ENCODE assay signal across 8 cellular contexts in genomic region chr2:132415256-132416079, GRCh38. TPM values are rescaled to one million over a fixed set of nuclear protein-coding genes. Genes with fewer than 3 reads are reported as not detected.
DNase-seq lines count a peak whose midpoint lies in the region; ATAC-seq lines count a peak whose summit lies in the region.
"Had no signal": no experiment of that assay in that cellular context is flagged by ENCODE, and none has a peak within 500 bp of the region (broad histone marks: within the 10 kb centered on the region; RNA-seq: fewer than 3 reads in every experiment).

No MANE protein-coding gene starts in this region.

- peak overlapping the region; percentile 91 for H3K27ac ChIP-seq in SJSA1
- H3K27ac ChIP-seq in right cardiac atrium (ENCODE audit: low read length) = no peak overlapping the region

- 25% methylated on average over 22 of the region's 22 CpGs for WGBS in right cardiac atrium

- peaks cover 28% of the 10 kb centered on the region for H3K4me1 ChIP-seq in SJSA1 (replicated peaks)
- peaks cover 2% of the 10 kb centered on the region for H3K4me1 ChIP-seq in right cardiac atrium (ENCODE audit: control insufficient read depth, insufficient read depth, low read length)

- intact Hi-C loops in right cardiac atrium (cut with DNase I) = no loop called here

- H3K4me3 ChIP-seq in SJSA1 = peak overlapping the region; percentile 50
- peak overlapping the region; percentile 43 for H3K4me3 ChIP-seq in right cardiac atrium (ENCODE audit: low read length)

- ATAC-seq in right cardiac atrium (peak in 1 of 2 donors; percentile 22), GM21360 (IDR thresholded peaks at IDR 0.05; ENCODE audit: unreplicated experiment) (no peak)
- ATAC-seq in activated CD4-positive, CD25-positive, alpha-beta regulatory T cell treated with anti-CD3 and anti-CD28 coated beads, Interleukin-2, amount 50 U/mL, for 24 hours = no peak

- H3K36me3 ChIP-seq in SJSA1 = no peaks in the 10 kb centered on the region

- no peaks in the 10 kb centered on the region for H3K27me3 ChIP-seq in SJSA1 (replicated peaks)
- no peaks in the 10 kb centered on the region for H3K27me3 ChIP-seq in right cardiac atrium (ENCODE audit: control insufficient read depth, insufficient read depth)

- H3K9me3 ChIP-seq in SJSA1 (replicated peaks) (no peaks in the 10 kb centered on the region), right cardiac atrium (ENCODE audit: control insufficient read depth, low read length) (no peaks in the 10 kb centered on the region)

- peak; percentile 58 for DNase-seq in HT-29 (ENCODE audit: low spot score)
- no peak for DNase-seq in SJSA1 (ENCODE audit: low read depth in 1 of 2, low spot score in 2 of 2)
- DNase-seq in right cardiac atrium = peak in 1 of 3 donors; percentile 60
- DNase-seq in smooth muscle cell of the brain vasculature (ENCODE audit: low read depth, low spot score) = peak; percentile 21
- DNase-seq in OCI-M2 (lab: John Stamatoyannopoulos, UW; ENCODE audit: unreplicated experiment) = no peak
- DNase-seq: activated CD4-positive, CD25-positive, alpha-beta regulatory T cell had no signal

RNA-seq across cellular contexts. Expression of gene GPR39, which starts 1.1 kb away (rescaled TPM):
- total RNA-seq in HT-29 (2014; rRNA removed; shearing (Covaris generic)) = 17.0 and 18.0 TPM in 2 replicates
- total RNA-seq in SJSA1 (2014; rRNA removed; shearing (Covaris generic)) = 2.1 and 2.6 TPM in 2 replicates
- total RNA-seq in right cardiac atrium = not detected
- polyA plus RNA-seq in right cardiac atrium = not detected

Comparison
In these comparisons a context has a peak if more than half of its experiments do, and no peak if none do; other contexts are left out.
1. DNase-seq: peak in HT-29 (single experiment) and smooth muscle cell of the brain vasculature (single experiment); none in SJSA1 (0 of 2) and OCI-M2 (single experiment).